ENCODE assay signal across 30 cellular contexts in the genomic region with DNA sequence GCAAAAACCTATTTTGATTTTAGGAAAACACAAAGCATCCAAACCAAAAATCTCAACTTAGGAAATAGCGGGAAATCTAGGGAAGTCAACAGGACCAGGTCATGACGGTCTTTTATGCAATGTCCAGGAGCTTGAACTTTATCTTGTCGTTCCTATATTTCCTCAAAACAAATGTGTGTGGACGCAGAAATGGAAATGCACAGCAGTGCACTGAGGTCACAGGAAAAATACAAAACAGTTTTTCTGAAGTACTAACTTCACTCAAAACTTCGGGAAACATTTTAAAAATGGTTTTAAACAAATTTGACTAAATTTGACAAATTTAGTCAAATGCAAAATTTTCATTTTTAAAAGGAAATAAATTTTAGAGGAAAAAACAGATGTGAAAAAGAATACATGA. TPM values are rescaled to one million over a fixed set of nuclear protein-coding genes. Genes with fewer than 3 reads are reported as not detected.
"Had no signal": no experiment of that assay in that cellular context is flagged by ENCODE, and none has a peak within 500 bp of the region (broad histone marks: within the 10 kb centered on the region; RNA-seq: fewer than 3 reads in every experiment).

No MANE protein-coding gene starts in this region.

- H3K4me1 ChIP-seq: stomach, suprapubic skin, testis, thyroid gland, tibial artery, tibial nerve, transverse colon, upper lobe of left lung, upper lobe of right lung, uterus, vagina had no signal

- H3K36me3 ChIP-seq: stomach, suprapubic skin, thoracic aorta, thyroid gland, tibial artery, tibial nerve, transverse colon, upper lobe of left lung, upper lobe of right lung, uterus, vagina had no signal

- H3K9me3 ChIP-seq: stomach, suprapubic skin, testis, thoracic aorta, thyroid gland, tibial artery, tibial nerve, transverse colon, upper lobe of left lung, upper lobe of right lung, uterus, vagina had no signal

- FAIRE-seq: urothelium cell line had no signal

- ATAC-seq: stimulated activated effector memory CD8-positive, alpha-beta T cell treated with anti-CD3 and anti-CD28 coated beads, Interleukin-12 subunit alpha, Interleukin-12 subunit beta, amount 100 ng/mL, for 72 hours; stimulated activated memory B cell treated with anti-CD40 and anti-IgM and Interleukin-4, amounts not matched to agents 10 μg/mL and 1 μg/mL and 100 μg/mL, for 72 hours; stimulated activated naive B cell treated with anti-CD40 and anti-IgM and Interleukin-4, amounts not matched to agents 10 μg/mL and 1 μg/mL and 100 μg/mL, for 72 hours; stimulated activated naive CD8-positive, alpha-beta T cell treated with anti-CD3 and anti-CD28 coated beads, Interleukin-15, amount 100 ng/mL, for 72 hours; stimulated activated naive CD8-positive, alpha-beta T cell treated with anti-CD3 and anti-CD28 coated beads, Interleukin-15, Interleukin-2, amounts not matched to agents 100 U/mL and 50 U/mL, for 24 hours; upper lobe of right lung had no signal

- H3K27ac ChIP-seq: stomach, suprapubic skin, testis, thoracic aorta, thyroid gland, tibial artery, tibial nerve, transverse colon, upper lobe of left lung, upper lobe of right lung, uterus, vagina had no signal

- H3K27me3 ChIP-seq: stomach, suprapubic skin, testis, thyroid gland, tibial artery, tibial nerve, transverse colon, upper lobe of left lung, upper lobe of right lung, uterus, vagina had no signal

- DNase-seq: stimulated activated CD4-positive, alpha-beta T cell treated with anti-CD3 and anti-CD28 coated beads, Interleukin-2, amount 100 ng/mL, for 48 hours; stimulated activated CD4-positive, alpha-beta T cell treated with anti-CD3 and anti-CD28 coated beads, Interleukin-4, amount 100 ng/mL, for 1 hour; stimulated activated CD4-positive, alpha-beta T cell treated with anti-CD3 and anti-CD28 coated beads, Interleukin-4, amount 100 ng/mL, for 24 hours; stimulated activated CD4-positive, alpha-beta T cell treated with anti-CD3 and anti-CD28 coated beads, Interleukin-4, amount 100 ng/mL, for 4 hours; stimulated activated CD8-positive, alpha-beta memory T cell treated with anti-CD3 and anti-CD28 coated beads, Interleukin-4, amount 100 ng/mL, for 48 hours; stimulated activated naive B cell treated with anti-CD40 and anti-IgM and Interleukin-4, amounts not matched to agents 10 μg/mL and 1 μg/mL and 100 μg/mL, for 72 hours; stimulated activated naive CD4-positive, alpha-beta T cell; stimulated activated naive CD4-positive, alpha-beta T cell treated with Interleukin-2 at 50 U/mL for 16 hours; stimulated activated naive CD8-positive, alpha-beta T cell treated with anti-CD3 and anti-CD28 coated beads, Interleukin-15, amount 100 ng/mL, for 72 hours; stimulated activated naive CD8-positive, alpha-beta T cell treated with anti-CD3 and anti-CD28 coated beads, Interleukin-15, Interleukin-2, amounts not matched to agents 100 U/mL and 50 U/mL, for 24 hours; stomach; substantia nigra; testis; thyroid gland; tibial artery; transverse colon; trophoblast cell; upper lobe of left lung; upper lobe of right lung; uterus had no signal

- H3K4me3 ChIP-seq: stomach, suprapubic skin, testis, thoracic aorta, thyroid gland, tibial artery, tibial nerve, transverse colon, upper lobe of left lung, upper lobe of right lung, uterus, vagina had no signal

RNA-seq across cellular contexts. Expression of a gene that starts 5.5 kb away (rescaled TPM):
- total RNA-seq: stomach, subcutaneous adipose tissue, suprapubic skin, temporal lobe, thoracic aorta, thyroid gland, tibial nerve, transverse colon, upper lobe of left lung, upper lobe of right lung, ureter, uterus, vagina had no signal
- polyA plus RNA-seq: stomach had no signal
